Comparison of ENCODE assay signal across 23 cellular contexts in genomic region chr6:105620878-105621277, GRCh38.
A peak's percentile ranks its signal among the peaks of the same experiment; 100 is the strongest.
DNase-seq lines count a peak whose midpoint lies in the region; ATAC-seq lines count a peak whose summit lies in the region.
"Had no signal": no experiment of that assay in that cellular context is flagged by ENCODE, and none has a peak within 500 bp of the region (broad histone marks: within the 10 kb centered on the region; RNA-seq: fewer than 3 reads in every experiment).

No MANE protein-coding gene starts in this region.

- DNase-seq in ELR (ENCODE audit: low read depth) (peak; percentile 25), fibroblast of peridontal ligament (ENCODE audit: extremely low read depth) (peak; percentile 22), caudate nucleus (lab: John Stamatoyannopoulos, UW) (no peak), NCI-H1092 treated with DMSO at 0.1 percent for 48 hours (lab: John Stamatoyannopoulos, UW) (no peak)
- DNase-seq in activated effector memory CD4-positive, alpha-beta T cell treated with Interleukin-2 at 50 U/mL for 16 hours: no peak
- DNase-seq: activated naive CD4-positive, alpha-beta T cell treated with anti-CD3 and anti-CD28 coated beads, Interleukin-2, amount 10 ng/mL, durations not matched to agents 7 days and 5 days; AML-193; Calu3; cortex of kidney; foreskin keratinocyte; hippocampal formation; kidney; NCI-H1694 treated with DMSO at 0.1 percent for 48 hours; NCI-H774; SHP77; stimulated activated naive CD4-positive, alpha-beta T cell treated with Interleukin-2 at 50 U/mL for 16 hours; WERI-Rb-1 had no signal

- H3K27ac ChIP-seq in BLaER1 (no peak overlapping the region), caudate nucleus (ENCODE audit: low read depth, low read length) (no peak overlapping the region)
- H3K27ac ChIP-seq: foreskin keratinocyte, right atrium auricular region, WERI-Rb-1 had no signal

- peaks cover 5% of the 10 kb centered on the region for H3K27me3 Mint-ChIP-seq in activated T-helper 17 cell treated with anti-CD3 and anti-CD28 coated beads, Interleukin-2, amount 50 U/mL, for 72 hours

- H3K9ac ChIP-seq in BLaER1: no peak overlapping the region

- H3K27me3 ChIP-seq in BLaER1: no peaks in the 10 kb centered on the region
- H3K27me3 ChIP-seq: foreskin keratinocyte, right atrium auricular region had no signal

- H3K9me3 ChIP-seq in BLaER1: no peaks in the 10 kb centered on the region
- H3K9me3 ChIP-seq: right atrium auricular region had no signal

- no peak overlapping the region for H3K4me3 ChIP-seq in BLaER1
- H3K4me3 ChIP-seq: right atrium auricular region had no signal

- H4K20me1 ChIP-seq in BLaER1: no peaks in the 10 kb centered on the region

- peaks cover 13% of the 10 kb centered on the region for H3K4me1 ChIP-seq in BLaER1
- H3K4me1 ChIP-seq: foreskin keratinocyte, right atrium auricular region had no signal

- peak overlapping the region; percentile 71 for H3K4me2 ChIP-seq in BLaER1

- peak overlapping the region; percentile 33 for H3K4me3 Mint-ChIP-seq in activated T-helper 17 cell treated with anti-CD3 and anti-CD28 coated beads, Interleukin-2, amount 50 U/mL, for 72 hours
- H3K4me3 Mint-ChIP-seq: activated naive CD4-positive, alpha-beta T cell treated with anti-CD3 and anti-CD28 coated beads, Interleukin-2, amount 10 ng/mL, durations not matched to agents 7 days and 5 days; brain; type B pancreatic cell had no signal

- H3K9me3 Mint-ChIP-seq in activated T-helper 17 cell treated with anti-CD3 and anti-CD28 coated beads, Interleukin-2, amount 50 U/mL, for 72 hours: peaks cover 4% of the 10 kb centered on the region
- H3K9me3 Mint-ChIP-seq: activated naive CD4-positive, alpha-beta T cell treated with anti-CD3 and anti-CD28 coated beads, Interleukin-2, amount 10 ng/mL, durations not matched to agents 7 days and 5 days; type B pancreatic cell had no signal

- peak overlapping the region; percentile 84 for H3K27ac Mint-ChIP-seq in activated T-helper 17 cell treated with anti-CD3 and anti-CD28 coated beads, Interleukin-2, amount 50 U/mL, for 72 hours
- H3K27ac Mint-ChIP-seq: activated naive CD4-positive, alpha-beta T cell treated with anti-CD3 and anti-CD28 coated beads, Interleukin-2, amount 10 ng/mL, durations not matched to agents 7 days and 5 days; brain; type B pancreatic cell had no signal

- ATAC-seq in activated T-helper 17 cell treated with anti-CD3 and anti-CD28 coated beads, Interleukin-2, amount 50 U/mL, for 72 hours (replicated peaks): peak; percentile 96
- no peak for ATAC-seq in GM21717 (IDR thresholded peaks at IDR 0.05; ENCODE audit: unreplicated experiment)
- ATAC-seq: foreskin keratinocyte had no signal

- no peaks in the 10 kb centered on the region for H3K36me3 Mint-ChIP-seq in activated T-helper 17 cell treated with anti-CD3 and anti-CD28 coated beads, Interleukin-2, amount 50 U/mL, for 72 hours (ENCODE audit: low read depth)
- H3K36me3 Mint-ChIP-seq: activated naive CD4-positive, alpha-beta T cell treated with anti-CD3 and anti-CD28 coated beads, Interleukin-2, amount 10 ng/mL, durations not matched to agents 7 days and 5 days; brain; type B pancreatic cell had no signal

- peaks cover 4% of the 10 kb centered on the region for H3K4me1 Mint-ChIP-seq in activated T-helper 17 cell treated with anti-CD3 and anti-CD28 coated beads, Interleukin-2, amount 50 U/mL, for 72 hours
- H3K4me1 Mint-ChIP-seq: brain had no signal

- H3K36me3 ChIP-seq in BLaER1: no peaks in the 10 kb centered on the region
- H3K36me3 ChIP-seq: right atrium auricular region, WERI-Rb-1 had no signal

Comparison
In these comparisons a context has a peak if more than half of its experiments do, and no peak if none do; other contexts are left out.
1. DNase-seq: peak in ELR (single experiment) and fibroblast of peridontal ligament (single experiment); none in activated effector memory CD4-positive, alpha-beta T cell treated with Interleukin-2 at 50 U/mL for 16 hours (single experiment), caudate nucleus (0 of 61) and NCI-H1092 treated with DMSO at 0.1 percent for 48 hours (single experiment).